Comparison of ENCODE assay signal across 20 cellular contexts in the genomic region with DNA sequence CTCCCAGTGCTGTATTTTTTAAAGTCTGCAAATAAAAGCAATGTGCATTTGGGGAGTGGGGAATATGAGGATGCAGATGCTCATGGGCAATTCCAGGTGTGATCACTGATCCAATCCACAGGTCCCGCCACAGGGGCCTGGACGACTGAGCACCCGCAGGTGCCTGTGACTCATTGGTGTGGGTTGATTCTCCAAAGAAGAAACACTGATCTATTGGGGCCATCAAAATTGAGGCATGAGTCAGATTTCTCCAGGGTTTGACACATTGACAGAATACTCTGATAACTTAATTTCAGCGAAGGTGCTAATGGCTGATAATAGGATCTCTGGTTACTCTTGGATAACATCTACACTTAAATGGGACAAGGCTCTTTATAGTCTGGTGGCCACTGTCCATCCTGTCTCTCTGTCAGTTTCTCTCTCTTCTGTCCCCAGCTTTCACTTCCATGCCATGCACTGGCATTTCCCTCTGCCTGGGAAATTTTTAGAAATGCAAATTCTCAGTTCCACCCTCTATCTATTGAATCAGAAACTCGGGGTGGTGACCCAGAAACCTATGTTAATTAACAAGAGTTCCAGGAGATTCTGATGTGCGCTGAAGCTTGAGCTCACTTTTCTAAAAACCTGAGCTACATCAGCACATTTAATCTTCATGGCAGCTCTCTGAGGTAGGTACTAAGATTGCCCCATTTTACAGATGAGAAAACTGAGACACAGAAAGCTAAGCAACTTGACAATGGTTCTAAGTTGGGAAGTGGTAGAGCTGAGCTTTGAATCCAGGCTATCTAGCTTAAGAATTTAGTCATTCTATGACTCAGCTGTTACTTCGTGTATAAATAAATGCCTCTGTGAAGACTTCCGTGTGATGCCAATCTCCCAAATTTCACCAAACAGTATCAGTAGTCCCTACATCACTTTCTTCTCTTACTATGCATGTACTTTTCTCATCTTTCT. TPM values are rescaled to one million over a fixed set of nuclear protein-coding genes. Genes with fewer than 3 reads are reported as not detected.
DNase-seq lines count a peak whose midpoint lies in the region; ATAC-seq, FAIRE-seq and TF ChIP-seq lines count a peak whose summit lies in the region.
"Had no signal": no experiment of that assay in that cellular context is flagged by ENCODE, and none has a peak within 500 bp of the region (broad histone marks: within the 10 kb centered on the region; RNA-seq: fewer than 3 reads in every experiment).

No MANE protein-coding gene starts in this region.

- no peaks in the 10 kb centered on the region for H3K79me2 ChIP-seq in K562 (ENCODE audit: control insufficient read depth, insufficient read depth, low read length)

- WGBS in K562 (ENCODE audit: insufficient coverage, low coverage, missing lambda C conversion rate): 3% methylated on average over 8 of the region's 8 CpGs
- WGBS in transverse colon (ENCODE audit: low coverage in 1 of 2), 2 donors: 81 to 88% methylated on average over 5 to 8 of the region's 8 CpGs

- no peaks in the 10 kb centered on the region for H3K36me3 ChIP-seq in K562 (ENCODE audit: control insufficient read depth, insufficient read depth, low read length)
- H3K36me3 ChIP-seq in transverse colon: no peaks in the 10 kb centered on the region
- H3K36me3 ChIP-seq: BLaER1 had no signal

- no peak for TF ChIP-seq EP300 in K562 (IDR thresholded peaks at IDR 0.05; ENCODE audit: low read length)
- no peak for TF ChIP-seq EP300 in transverse colon (IDR thresholded peaks at IDR 0.05; ENCODE audit: low read depth)

- intact Hi-C loops in activated CD4-positive, alpha-beta T cell treated with anti-CD3 and anti-CD28 coated beads, Interleukin-2, amount 10 ng/mL, durations not matched to agents 24 days and 14 days (cut with micrococcal nuclease): no loop called here
- intact Hi-C loops in K562 (cut with micrococcal nuclease): no loop called here
- intact Hi-C loops in head of caudate nucleus (cut with DNase I): no loop called here
- intact Hi-C loops in transverse colon (cut with DNase I; ENCODE audit: low total_unique reads): no loop called here

- no peak overlapping the region for H3K9ac ChIP-seq in K562 (ENCODE audit: insufficient read depth in 1 of 2, low read depth in 2 of 2, low read length in 2 of 2)
- H3K9ac ChIP-seq: BLaER1 had no signal

- H2AFZ ChIP-seq in K562 (ENCODE audit: low read depth, low read length): no peak overlapping the region

- no peak overlapping the region for H3K4me3 Mint-ChIP-seq in activated CD4-positive, alpha-beta T cell treated with anti-CD3 and anti-CD28 coated beads, Interleukin-2, amount 10 ng/mL, durations not matched to agents 24 days and 14 days

- no peaks in the 10 kb centered on the region for H4K20me1 ChIP-seq in K562 (replicated peaks; ENCODE audit: control insufficient read depth, insufficient read depth, low read length)
- H4K20me1 ChIP-seq: BLaER1 had no signal

- TF ChIP-seq RAD21 in K562 (CRISPR knock-in tag; conservative IDR thresholded peaks at IDR 0.05 in 1 of 2, IDR thresholded peaks at IDR 0.05 in 1 of 2): no peak

- H3K4me2 ChIP-seq in K562 (ENCODE audit: insufficient read depth, low read length): no peak overlapping the region
- H3K4me2 ChIP-seq: BLaER1 had no signal

- H3K4me1 ChIP-seq in K562 (replicated peaks in 1 of 2; ENCODE audit: control insufficient read depth in 2 of 2, insufficient read depth in 2 of 2, low read length in 2 of 2) (no peaks in the 10 kb centered on the region), transverse colon (peaks cover 0 to 18% (median 2%) of the 10 kb centered on the region in 4 donors)
- H3K4me1 ChIP-seq: BLaER1 had no signal

- H3K27ac Mint-ChIP-seq in activated CD4-positive, alpha-beta T cell treated with anti-CD3 and anti-CD28 coated beads, Interleukin-2, amount 10 ng/mL, durations not matched to agents 24 days and 14 days: no peak overlapping the region
- H3K27ac Mint-ChIP-seq: activated naive CD4-positive, alpha-beta T cell treated with anti-CD3 and anti-CD28 coated beads, Interleukin-2, amount 50 U/mL, for 72 hours had no signal

- CTCF ChIA-PET in K562 (lab: Yijun Ruan, JAX; ENCODE audit: low intra/inter-chr PET ratio): no interaction called here

- H3K9me3 ChIP-seq in K562 (replicated peaks; ENCODE audit: control insufficient read depth, insufficient read depth, low read depth, low read length) (no peaks in the 10 kb centered on the region), transverse colon (no peaks in the 10 kb centered on the region)
- H3K9me3 ChIP-seq: BLaER1 had no signal

- no peak for ATAC-seq in K562
- ATAC-seq in GM19397 (IDR thresholded peaks at IDR 0.05; ENCODE audit: unreplicated experiment): no peak
- ATAC-seq: activated naive CD4-positive, alpha-beta T cell treated with anti-CD3 and anti-CD28 coated beads, Interleukin-2, amount 50 U/mL, for 72 hours had no signal

- no peaks in the 10 kb centered on the region for H3K36me3 Mint-ChIP-seq in activated CD4-positive, alpha-beta T cell treated with anti-CD3 and anti-CD28 coated beads, Interleukin-2, amount 10 ng/mL, durations not matched to agents 24 days and 14 days (ENCODE audit: low read depth)
- H3K36me3 Mint-ChIP-seq: activated naive CD4-positive, alpha-beta T cell treated with anti-CD3 and anti-CD28 coated beads, Interleukin-2, amount 50 U/mL, for 72 hours had no signal

- no peak for TF ChIP-seq POLR2A in K562 (conservative IDR thresholded peaks at IDR 0.05)
- TF ChIP-seq POLR2A in transverse colon (IDR thresholded peaks at IDR 0.05): no peak

- H3K9me3 Mint-ChIP-seq in activated CD4-positive, alpha-beta T cell treated with anti-CD3 and anti-CD28 coated beads, Interleukin-2, amount 10 ng/mL, durations not matched to agents 24 days and 14 days: no peaks in the 10 kb centered on the region
- H3K9me3 Mint-ChIP-seq: activated naive CD4-positive, alpha-beta T cell treated with anti-CD3 and anti-CD28 coated beads, Interleukin-2, amount 50 U/mL, for 72 hours had no signal

- H3K27ac ChIP-seq in K562 (ENCODE audit: extremely low read depth, low read depth, low read length) (no peak overlapping the region), transverse colon (peak overlapping the region in 3 of 4 donors; percentile 1 to 49 (median 24))
- H3K27ac ChIP-seq: 22Rv1, BLaER1 had no signal

- in situ Hi-C loops in K562 (cut with MboI) (no loop called here), transverse colon (cut with MboI; ENCODE audit: low pct_ligation_motif_present in 1 of 4, low pct_unique_long_range_greater_than_20kb in 1 of 4, low sequenced_read_pairs in 3 of 4) (no loop called here)

- POLR2A ChIA-PET in K562 (lab: Yijun Ruan, JAX): no interaction called here

- TF ChIP-seq CTCF in K562 (IDR thresholded peaks at IDR 0.05 in 2 of 3, conservative IDR thresholded peaks at IDR 0.05 in 1 of 3; ENCODE audit: insufficient read depth in 2 of 3, low read depth in 1 of 3, low read length in 3 of 3) (no peak), transverse colon (IDR thresholded peaks at IDR 0.05) (no peak)

- H3K4me1 Mint-ChIP-seq in activated CD4-positive, alpha-beta T cell treated with anti-CD3 and anti-CD28 coated beads, Interleukin-2, amount 10 ng/mL, durations not matched to agents 24 days and 14 days: no peaks in the 10 kb centered on the region

- peaks cover 6% of the 10 kb centered on the region for H3K27me3 Mint-ChIP-seq in activated CD4-positive, alpha-beta T cell treated with anti-CD3 and anti-CD28 coated beads, Interleukin-2, amount 10 ng/mL, durations not matched to agents 24 days and 14 days

- H3K4me3 ChIP-seq in K562 (no peak overlapping the region), transverse colon (no peak overlapping the region)
- H3K4me3 ChIP-seq: BLaER1 had no signal

- no TSS peak for BruUV-seq in K562 (replicated peaks; lab: Mats Ljungman, UMichigan)

- FAIRE-seq in K562 (lab: Jason Lieb, UNC): no peak
- FAIRE-seq: TTC549 had no signal

- H3K9me1 ChIP-seq in K562 (ENCODE audit: control insufficient read depth, insufficient read depth, low read length): no peaks in the 10 kb centered on the region

- DNase-seq in activated CD4-positive, alpha-beta T cell treated with anti-CD3 and anti-CD28 coated beads, Interleukin-2, amount 10 ng/mL, durations not matched to agents 24 days and 14 days: peak; percentile 33
- no peak for DNase-seq in activated CD4-positive, alpha-beta T cell treated with anti-CD3 and anti-CD28 coated beads, Interleukin-2, amount 50 U/mL, for 1 hour
- DNase-seq in K562 (ENCODE audit: extremely low read depth in 1 of 4, low spot score in 3 of 4) (no peak), head of caudate nucleus (peak in 33 of 42 donors; percentile 20 to 80 (median 44)), transverse colon (no peak), NCI-H446 (lab: John Stamatoyannopoulos, UW) (no peak), NCI-H146 treated with DMSO at 0.1 percent for 48 hours (lab: John Stamatoyannopoulos, UW; ENCODE audit: unreplicated experiment) (no peak)
- DNase-seq: activated CD4-positive, alpha-beta T cell treated with anti-CD3 and anti-CD28 coated beads, Interleukin-2, amount 50 U/mL, for 4 hours; DMS 273 treated with DMSO at 0.1 percent for 48 hours; effector CD8-positive, alpha-beta T cell; foreskin melanocyte; GOT3; left ventricle myocardium superior; NCI-H1092; stimulated activated CD4-positive, alpha-beta T cell treated with anti-CD3 and anti-CD28 coated beads, Interleukin-2, amount 100 ng/mL, for 48 hours had no signal

- H3K27me3 ChIP-seq in K562 (ENCODE audit: control insufficient read depth in 2 of 2, insufficient read depth in 2 of 2, low read length in 2 of 2) (no peaks in the 10 kb centered on the region), transverse colon (no peaks in the 10 kb centered on the region)
- H3K27me3 ChIP-seq: BLaER1 had no signal

RNA-seq across cellular contexts. Expression of a gene that starts 10.2 kb away (rescaled TPM):
- 0.07 and 0.21 TPM in 2 replicates for total RNA-seq in activated CD4-positive, alpha-beta T cell treated with anti-CD3 and anti-CD28 coated beads, Interleukin-2, amount 10 ng/mL, durations not matched to agents 24 days and 14 days
- not detected in 2 replicates for total RNA-seq in K562 (2011; cell fraction: chromatin; rRNA removed; ENCODE audit: low replicate concordance)
- not detected in 2 replicates for total RNA-seq in K562 (2011; cell fraction: nucleolus; rRNA removed)
- total RNA-seq in K562 (2011; cell fraction: nucleoplasm; rRNA removed): not detected in 2 replicates
- total RNA-seq in K562 (2014; rRNA removed): not detected in 2 replicates
- total RNA-seq in K562 (2014; rRNA removed; fragmentation: Illumina TruSeq; extraction: Trizol): not detected in 2 replicates
- total RNA-seq in K562 (2015; rRNA removed; fragmentation: Illumina TruSeq; extraction: Trizol): not detected in 2 replicates
- total RNA-seq in K562 (2021): 0.04 TPM in 1 of 2 replicates, not detected in the other
- polyA plus RNA-seq in K562 (2011; rRNA removed): not detected in 2 replicates
- not detected in 2 replicates for polyA plus RNA-seq in K562 (2011; cell fraction: cytosol; rRNA removed)
- not detected in 2 replicates for polyA plus RNA-seq in K562 (2011; cell fraction: nucleus; rRNA removed)
- 0.06 TPM in 1 of 2 replicates, not detected in the other for polyA plus RNA-seq in K562 (2012)
- polyA plus RNA-seq in K562 (2014; fragmentation: Illumina TruSeq; extraction: Trizol): not detected in 2 replicates
- not detected for polyA plus RNA-seq in K562 (2014; fragmentation: Nextera tagmentation; extraction: Ambion mirVana)
- not detected in 2 replicates for polyA plus RNA-seq in K562 (2014; rRNA removed)
- not detected in 2 replicates for polyA minus RNA-seq in K562 (2011; rRNA and poly(A)+ RNA removed)
- not detected in 2 replicates for polyA minus RNA-seq in K562 (2011; cell fraction: cytosol; rRNA and poly(A)+ RNA removed)
- not detected in 2 replicates for polyA minus RNA-seq in K562 (2011; cell fraction: nucleus; rRNA and poly(A)+ RNA removed)
- total RNA-seq in transverse colon: 1 to 10 TPM; 1.9 to 9.5 (median 7.5) TPM

Comparison
In these comparisons a context has a peak if more than half of its experiments do, and no peak if none do; other contexts are left out.
1. DNase-seq: peak in activated CD4-positive, alpha-beta T cell treated with anti-CD3 and anti-CD28 coated beads, Interleukin-2, amount 10 ng/mL, durations not matched to agents 24 days and 14 days (single experiment) and head of caudate nucleus (33 of 42); none in activated CD4-positive, alpha-beta T cell treated with anti-CD3 and anti-CD28 coated beads, Interleukin-2, amount 50 U/mL, for 1 hour (single experiment), K562 (0 of 4), transverse colon (single experiment), NCI-H446 (0 of 2) and NCI-H146 treated with DMSO at 0.1 percent for 48 hours (single experiment).